In the genomic region with DNA sequence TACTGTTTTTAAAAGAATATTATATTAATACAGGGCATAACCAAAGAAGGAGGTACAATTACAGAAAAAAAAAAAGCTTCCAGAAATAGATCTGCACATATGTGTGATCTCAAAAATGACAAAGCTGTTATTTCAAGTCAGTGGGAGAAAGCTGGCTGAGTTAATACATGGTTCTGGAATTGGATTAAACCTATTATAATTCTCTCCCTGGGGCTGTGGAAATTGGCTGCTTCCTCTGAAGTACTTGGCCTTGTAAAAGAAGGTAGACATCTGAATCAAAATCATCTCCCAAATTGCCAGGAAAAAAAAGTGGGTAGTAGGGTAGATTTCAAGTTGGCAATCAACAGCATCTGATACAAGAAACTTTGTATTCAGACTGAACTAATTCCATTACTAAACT, we compare ENCODE assay signal across 15 cellular contexts.
"Had no signal": no experiment of that assay in that cellular context is flagged by ENCODE, and none has a peak within 500 bp of the region (broad histone marks: within the 10 kb centered on the region; RNA-seq: fewer than 3 reads in every experiment).

No MANE protein-coding gene starts in this region.

- H3K27ac ChIP-seq: breast epithelium, heart right ventricle, neutrophil, WERI-Rb-1 had no signal

- ATAC-seq: activated naive CD8-positive, alpha-beta T cell treated with anti-CD3 and anti-CD28 coated beads, Interleukin-2, amount 50 U/mL, for 24 hours; esophagus mucosa; heart right ventricle; natural killer cell; stimulated activated naive B cell treated with anti-CD40 and anti-IgM and Interleukin-4, amounts not matched to agents 10 μg/mL and 1 μg/mL and 100 μg/mL, for 72 hours had no signal

- H3K9me3 ChIP-seq: neutrophil had no signal

- H3K27me3 ChIP-seq: breast epithelium, heart right ventricle, neutrophil had no signal

- H3K36me3 ChIP-seq: breast epithelium, heart right ventricle, neutrophil, WERI-Rb-1 had no signal

- H3K4me1 ChIP-seq: breast epithelium, heart right ventricle had no signal

- H3K4me3 ChIP-seq: breast epithelium, heart right ventricle had no signal

- DNase-seq: activated CD4-positive, alpha-beta T cell treated with anti-CD3 and anti-CD28 coated beads for 1 hour; activated CD8-positive, alpha-beta memory T cell treated with anti-CD3 and anti-CD28 coated beads for 24 hours; activated CD8-positive, alpha-beta memory T cell treated with anti-CD3 and anti-CD28 coated beads, Interleukin-2, amount 50 U/mL, for 48 hours; activated effector memory CD4-positive, alpha-beta T cell treated with Interleukin-2 at 50 U/mL for 16 hours; activated naive CD4-positive, alpha-beta T cell treated with anti-CD3 and anti-CD28 coated beads, Interleukin-2, amount 10 ng/mL, durations not matched to agents 7 days and 5 days; activated naive CD8-positive, alpha-beta T cell treated with anti-CD3 and anti-CD28 coated beads, Interleukin-2, amount 50 U/mL, for 24 hours; activated T-cell treated with anti-CD3 and anti-CD28 coated beads, Interleukin-2, amount 50 U/mL, for 48 hours; effector CD8-positive, alpha-beta T cell; heart right ventricle; natural killer cell; stimulated activated naive B cell treated with anti-CD40 and anti-IgM and Interleukin-4, amounts not matched to agents 10 μg/mL and 1 μg/mL and 100 μg/mL, for 72 hours; WERI-Rb-1 had no signal
